ENCODE assay signal across 24 cellular contexts in the genomic region with DNA sequence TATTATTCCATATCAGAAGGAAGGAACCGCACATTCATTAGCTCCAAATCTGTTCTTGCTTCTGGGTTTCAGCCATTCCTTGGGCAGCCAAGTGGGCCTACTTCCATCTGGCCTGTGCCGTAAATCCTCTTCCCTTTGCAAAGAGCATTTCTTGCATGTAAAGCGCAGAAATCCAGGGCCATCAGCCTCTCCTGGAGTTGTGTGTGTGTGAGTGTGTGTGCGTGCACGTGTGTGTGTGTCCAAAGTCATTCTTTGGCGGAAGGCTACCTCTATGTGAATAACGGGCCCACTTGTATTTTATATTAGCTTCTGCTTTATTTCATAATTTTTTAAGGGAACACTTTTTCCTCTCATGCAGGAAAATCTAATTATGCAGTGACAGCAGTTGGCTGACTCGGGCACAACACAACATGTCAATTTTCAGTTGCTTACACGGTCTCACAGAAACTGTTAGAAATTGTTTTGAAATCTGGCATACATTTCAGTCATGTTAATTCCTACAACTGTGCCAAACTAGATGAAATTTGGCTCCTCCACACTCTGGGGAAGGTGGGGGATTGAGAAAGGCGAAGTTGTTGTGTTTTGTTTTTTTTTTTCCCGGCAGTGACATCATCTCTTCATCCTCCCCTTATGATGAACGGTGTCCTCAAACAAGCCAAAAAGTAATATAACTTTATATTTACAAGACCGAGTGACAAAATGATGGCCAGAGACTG.
DNase-seq lines count a peak whose midpoint lies in the region; ATAC-seq and TF ChIP-seq lines count a peak whose summit lies in the region.
"Had no signal": no experiment of that assay in that cellular context is flagged by ENCODE, and none has a peak within 500 bp of the region (broad histone marks: within the 10 kb centered on the region; RNA-seq: fewer than 3 reads in every experiment).

No MANE protein-coding gene starts in this region.

- no peaks in the 10 kb centered on the region for H3K36me3 Mint-ChIP-seq in nephron (ENCODE audit: low read depth)
- H3K36me3 Mint-ChIP-seq: activated CD8-positive, alpha-beta memory T cell treated with anti-CD3 and anti-CD28 coated beads, Interleukin-2, amount 10 ng/mL, durations not matched to agents 7 days and 5 days; CD4-positive, CD25-positive, alpha-beta regulatory T cell had no signal

- H3K27ac Mint-ChIP-seq in nephron, result peak overlapping the region in 2 of 3 experiments; percentile 54 to 56
- H3K27ac Mint-ChIP-seq: activated CD8-positive, alpha-beta memory T cell treated with anti-CD3 and anti-CD28 coated beads, Interleukin-2, amount 10 ng/mL, durations not matched to agents 7 days and 5 days; CD4-positive, CD25-positive, alpha-beta regulatory T cell had no signal

- DNase-seq in Right ventricle myocardium inferior (ENCODE audit: missing footprints) (peak; percentile 49), cardiac septum (ENCODE audit: low spot score) (no peak), fibroblast of the aortic adventitia (ENCODE audit: low read depth) (peak; percentile 14), activated T-cell treated with anti-CD3 and anti-CD28 coated beads for 4 hours (no peak), mucosa of descending colon (no peak), H4 (ENCODE audit: low spot score) (no peak), COLO668 (lab: John Stamatoyannopoulos, UW; ENCODE audit: unreplicated experiment) (no peak)
- DNase-seq: activated CD4-positive, alpha-beta T cell treated with anti-CD3 and anti-CD28 coated beads for 1 hour; activated CD8-positive, alpha-beta memory T cell treated with anti-CD3 and anti-CD28 coated beads, Interleukin-2, amount 10 ng/mL, durations not matched to agents 7 days and 5 days; activated effector memory CD4-positive, alpha-beta T cell treated with Interleukin-2 at 50 U/mL for 16 hours; amniotic stem cell; CD4-positive, CD25-positive, alpha-beta regulatory T cell; cerebellar nuclear complex; DMS79 treated with DMSO at 0.1 percent for 48 hours; foreskin fibroblast; HCEC 1CT; NCI-H187; SJCRH30; T-helper 9 cell had no signal

- intact Hi-C loops in Right ventricle myocardium inferior (cut with DNase I), result no loop called here
- intact Hi-C loops in cardiac septum (cut with DNase I), result loop anchor here (5.0 kb wide), 1 partner anchor 224 kb away; the partner anchor contains the start of gene TSHZ2
- intact Hi-C loops in mucosa of descending colon (cut with DNase I, micrococcal nuclease), result no loop called here

- H3K4me3 Mint-ChIP-seq in nephron, result peak overlapping the region in 1 of 3 experiments; percentile 32
- H3K4me3 Mint-ChIP-seq: activated CD8-positive, alpha-beta memory T cell treated with anti-CD3 and anti-CD28 coated beads, Interleukin-2, amount 10 ng/mL, durations not matched to agents 7 days and 5 days; CD4-positive, CD25-positive, alpha-beta regulatory T cell had no signal

- no peak for TF ChIP-seq CTCF in fibroblast of the aortic adventitia (IDR thresholded peaks at IDR 0.05; ENCODE audit: insufficient read depth, low read length)
- no peak for TF ChIP-seq CTCF in nephron (IDR thresholded peaks at IDR 0.05; ENCODE audit: unreplicated experiment in 3 of 3)
- TF ChIP-seq CTCF in mucosa of descending colon (IDR thresholded peaks at IDR 0.05), result no peak

- H3K9me3 ChIP-seq in mucosa of descending colon, result no peaks in the 10 kb centered on the region
- H3K9me3 ChIP-seq: A549, SJCRH30, tibial nerve had no signal

- no peaks in the 10 kb centered on the region for H3K27me3 Mint-ChIP-seq in nephron (ENCODE audit: low read depth)
- H3K27me3 Mint-ChIP-seq: CD4-positive, CD25-positive, alpha-beta regulatory T cell had no signal

- H3K9me3 Mint-ChIP-seq in nephron, result no peaks in the 10 kb centered on the region
- H3K9me3 Mint-ChIP-seq: CD4-positive, CD25-positive, alpha-beta regulatory T cell had no signal

- no peaks in the 10 kb centered on the region for H3K4me1 ChIP-seq in mucosa of descending colon (ENCODE audit: low read depth)
- H3K4me1 ChIP-seq: A549, parathyroid adenoma, SJCRH30 had no signal

- H3K36me3 ChIP-seq in mucosa of descending colon (ENCODE audit: low read depth), result no peaks in the 10 kb centered on the region
- H3K36me3 ChIP-seq: SJCRH30, tibial nerve had no signal

- H3K4me3 ChIP-seq in fibroblast of the aortic adventitia (ENCODE audit: low read depth, low read length), result no peak overlapping the region
- H3K4me3 ChIP-seq in mucosa of descending colon, result no peak overlapping the region
- H3K4me3 ChIP-seq: A549, SJCRH30, smooth muscle cell, tibial nerve had no signal

- ATAC-seq in Right ventricle myocardium inferior (peak; percentile 82), mucosa of descending colon (no peak)
- ATAC-seq: activated CD8-positive, alpha-beta memory T cell treated with anti-CD3 and anti-CD28 coated beads, Interleukin-2, amount 10 ng/mL, durations not matched to agents 7 days and 5 days had no signal

- H3K4me1 Mint-ChIP-seq in nephron, result peaks cover 31% of the 10 kb centered on the region
- H3K4me1 Mint-ChIP-seq: activated CD8-positive, alpha-beta memory T cell treated with anti-CD3 and anti-CD28 coated beads, Interleukin-2, amount 10 ng/mL, durations not matched to agents 7 days and 5 days; CD4-positive, CD25-positive, alpha-beta regulatory T cell had no signal

Comparison
In these comparisons a context has a peak if more than half of its experiments do, and no peak if none do; other contexts are left out.
1. DNase-seq: peak in Right ventricle myocardium inferior (single experiment) and fibroblast of the aortic adventitia (single experiment); none in cardiac septum (single experiment), activated T-cell treated with anti-CD3 and anti-CD28 coated beads for 4 hours (single experiment), mucosa of descending colon (0 of 3), H4 (single experiment) and COLO668 (single experiment).